In genomic region chr3:13025090-13025489, GRCh38 we compare ENCODE assay signal across 11 cellular contexts. TPM values are rescaled to one million over a fixed set of nuclear protein-coding genes. Genes with fewer than 3 reads are reported as not detected.
DNase-seq lines count a peak whose midpoint lies in the region; ATAC-seq and TF ChIP-seq lines count a peak whose summit lies in the region.
"Had no signal": no experiment of that assay in that cellular context is flagged by ENCODE, and none has a peak within 500 bp of the region (broad histone marks: within the 10 kb centered on the region; RNA-seq: fewer than 3 reads in every experiment).

No MANE protein-coding gene starts in this region.

- H3K27ac Mint-ChIP-seq in activated naive CD8-positive, alpha-beta T cell treated with anti-CD3 and anti-CD28 coated beads, Interleukin-2, amount 50 U/mL, for 24 hours: no peak overlapping the region
- no peak overlapping the region for H3K27ac Mint-ChIP-seq in activated naive CD8-positive, alpha-beta T cell treated with anti-CD3 and anti-CD28 coated beads for 36 hours

- H3K9me3 ChIP-seq in adrenal gland (replicated peaks in 1 of 3) (no peaks in the 10 kb centered on the region), tibial artery (no peaks in the 10 kb centered on the region)

- H3K27me3 Mint-ChIP-seq in activated naive CD8-positive, alpha-beta T cell treated with anti-CD3 and anti-CD28 coated beads, Interleukin-2, amount 50 U/mL, for 24 hours: no peaks in the 10 kb centered on the region
- H3K27me3 Mint-ChIP-seq in activated naive CD8-positive, alpha-beta T cell treated with anti-CD3 and anti-CD28 coated beads for 36 hours: no peaks in the 10 kb centered on the region
- H3K27me3 Mint-ChIP-seq: CD4-positive, CD25-positive, alpha-beta regulatory T cell had no signal

- H3K4me3 ChIP-seq in adrenal gland: no peak overlapping the region
- H3K4me3 ChIP-seq in tibial artery: no peak overlapping the region

- H3K27ac ChIP-seq in adrenal gland: peak overlapping the region; percentile 44 to 93 (median 81)
- H3K27ac ChIP-seq in tibial artery: peak overlapping the region in 1 of 2 donors; percentile 47

- no peaks in the 10 kb centered on the region for H3K36me3 Mint-ChIP-seq in activated naive CD8-positive, alpha-beta T cell treated with anti-CD3 and anti-CD28 coated beads, Interleukin-2, amount 50 U/mL, for 24 hours (ENCODE audit: low read depth)
- no peaks in the 10 kb centered on the region for H3K36me3 Mint-ChIP-seq in activated naive CD8-positive, alpha-beta T cell treated with anti-CD3 and anti-CD28 coated beads for 36 hours

- peak in 1 of 2 donors; percentile 61 for TF ChIP-seq POLR2A in adrenal gland (IDR thresholded peaks at IDR 0.05)

- no peak overlapping the region for H3K4me3 Mint-ChIP-seq in activated naive CD8-positive, alpha-beta T cell treated with anti-CD3 and anti-CD28 coated beads, Interleukin-2, amount 50 U/mL, for 24 hours
- H3K4me3 Mint-ChIP-seq in activated naive CD8-positive, alpha-beta T cell treated with anti-CD3 and anti-CD28 coated beads for 36 hours: no peak overlapping the region
- H3K4me3 Mint-ChIP-seq: CD4-positive, CD25-positive, alpha-beta regulatory T cell had no signal

- peaks cover 31 to 42% of the 10 kb centered on the region in 2 donors for H3K4me1 ChIP-seq in adrenal gland (replicated peaks in 1 of 2)
- H3K4me1 ChIP-seq in tibial artery: peaks cover 0 to 44% (median 27%) of the 10 kb centered on the region in 4 donors

- H3K36me3 ChIP-seq in adrenal gland (replicated peaks in 1 of 2) (no peaks in the 10 kb centered on the region), tibial artery (no peaks in the 10 kb centered on the region)

- WGBS in adrenal gland, 4 donors: 33 to 58% (median 51%) methylated on average over 4 to 8 of the region's 8 CpGs

- peak; percentile 44 for DNase-seq in activated naive CD8-positive, alpha-beta T cell treated with anti-CD3 and anti-CD28 coated beads, Interleukin-2, amount 50 U/mL, for 24 hours
- no peak for DNase-seq in activated naive CD8-positive, alpha-beta T cell treated with anti-CD3 and anti-CD28 coated beads for 36 hours
- peak; percentile 88 to 96 (median 94) for DNase-seq in adrenal gland
- DNase-seq in iris pigment epithelial cell (ENCODE audit: low read depth): peak; percentile 76
- peak; percentile 62 to 85 for DNase-seq in tibial artery
- no peak for DNase-seq in NCI-H1092 (lab: John Stamatoyannopoulos, UW)
- no peak for DNase-seq in DMS153 treated with DMSO at 0.1 percent for 48 hours (lab: John Stamatoyannopoulos, UW; ENCODE audit: unreplicated experiment)
- DNase-seq: CD4-positive, CD25-positive, alpha-beta regulatory T cell; effector CD4-positive, alpha-beta T cell; NCI-H82 had no signal

- no peaks in the 10 kb centered on the region for H3K9me3 Mint-ChIP-seq in activated naive CD8-positive, alpha-beta T cell treated with anti-CD3 and anti-CD28 coated beads, Interleukin-2, amount 50 U/mL, for 24 hours
- no peaks in the 10 kb centered on the region for H3K9me3 Mint-ChIP-seq in activated naive CD8-positive, alpha-beta T cell treated with anti-CD3 and anti-CD28 coated beads for 36 hours

- TF ChIP-seq CTCF in adrenal gland (IDR thresholded peaks at IDR 0.05): no peak
- no peak for TF ChIP-seq CTCF in tibial artery (IDR thresholded peaks at IDR 0.05)

- no peaks in the 10 kb centered on the region for H3K27me3 ChIP-seq in adrenal gland
- H3K27me3 ChIP-seq in tibial artery: no peaks in the 10 kb centered on the region

- intact Hi-C loops in adrenal gland (cut with DNase I) (no loop called here), tibial artery (cut with DNase I; ENCODE audit: low total_unique reads) (no loop called here)

- ATAC-seq in activated naive CD8-positive, alpha-beta T cell treated with anti-CD3 and anti-CD28 coated beads, Interleukin-2, amount 50 U/mL, for 24 hours: peak; percentile 85
- no peak for ATAC-seq in HG03139 (IDR thresholded peaks at IDR 0.05; ENCODE audit: unreplicated experiment)

- peaks cover 35% of the 10 kb centered on the region for H3K4me1 Mint-ChIP-seq in activated naive CD8-positive, alpha-beta T cell treated with anti-CD3 and anti-CD28 coated beads, Interleukin-2, amount 50 U/mL, for 24 hours
- peaks cover 6% of the 10 kb centered on the region for H3K4me1 Mint-ChIP-seq in activated naive CD8-positive, alpha-beta T cell treated with anti-CD3 and anti-CD28 coated beads for 36 hours

RNA-seq across cellular contexts. Expression of gene IQSEC1, which starts 48.1 kb away (rescaled TPM):
- total RNA-seq in activated naive CD8-positive, alpha-beta T cell treated with anti-CD3 and anti-CD28 coated beads for 36 hours: 10 to 100 TPM; 20.1 to 22.2 TPM
- total RNA-seq in adrenal gland: 100 to 1,000 TPM in 4 of 8 donors, 10 to 100 TPM in 4; 72.5 to 133 (median 107) TPM
- 10 to 100 TPM; 24.4 to 51.6 (median 35.4) TPM for polyA plus RNA-seq in adrenal gland

Comparison
In these comparisons a context has a peak if more than half of its experiments do, and no peak if none do; other contexts are left out.
1. DNase-seq: peak in activated naive CD8-positive, alpha-beta T cell treated with anti-CD3 and anti-CD28 coated beads, Interleukin-2, amount 50 U/mL, for 24 hours (single experiment), adrenal gland (7 of 7), iris pigment epithelial cell (single experiment) and tibial artery (2 of 2); none in activated naive CD8-positive, alpha-beta T cell treated with anti-CD3 and anti-CD28 coated beads for 36 hours (single experiment), NCI-H1092 (single experiment) and DMS153 treated with DMSO at 0.1 percent for 48 hours (single experiment).